Comparison of ENCODE assay signal across 29 cellular contexts in genomic region chr12:116619246-116619645, GRCh38.
"Had no signal": no experiment of that assay in that cellular context is flagged by ENCODE, and none has a peak within 500 bp of the region (broad histone marks: within the 10 kb centered on the region; RNA-seq: fewer than 3 reads in every experiment).

No MANE protein-coding gene starts in this region.

- ATAC-seq: left colon; left lung; mucosa of descending colon; naive thymus-derived CD4-positive, alpha-beta T cell; natural killer cell treated with Interleukin-12 subunit alpha and Interleukin-12 subunit beta and Interleukin-15 and Interleukin-18, amount 100 ng/mL, for 72 hours; pancreas; sciatic nerve; stimulated activated naive B cell treated with anti-CD40 and anti-IgM and Interleukin-4, amounts not matched to agents 10 μg/mL and 1 μg/mL and 100 μg/mL, for 72 hours; stimulated activated naive CD8-positive, alpha-beta T cell treated with anti-CD3 and anti-CD28 coated beads, Interleukin-15, Interleukin-2, amounts not matched to agents 100 U/mL and 50 U/mL, for 24 hours had no signal

- H3K4me3 ChIP-seq: left lung, lung, mucosa of descending colon, pancreas, prostate gland, skin epidermis, suprapubic skin, thoracic aorta, tibial artery, uterus had no signal

- DNase-seq: hippocampal formation; kidney glomerular epithelial cell; left colon; left lung; midbrain; mucosa of descending colon; naive thymus-derived CD4-positive, alpha-beta T cell; nucleus accumbens; pancreas; posterior cingulate gyrus; retina; right cardiac atrium; stimulated activated CD4-positive, alpha-beta T cell treated with anti-CD3 and anti-CD28 coated beads, Interleukin-12 subunit alpha, Interleukin-12 subunit beta, amount 100 ng/mL, for 4 hours; stimulated activated CD4-positive, alpha-beta T cell treated with anti-CD3 and anti-CD28 coated beads, Interleukin-15, amount 100 ng/mL, for 24 hours; stimulated activated CD4-positive, alpha-beta T cell treated with anti-CD3 and anti-CD28 coated beads, Interleukin-2, amount 100 ng/mL, for 24 hours; stimulated activated CD4-positive, alpha-beta T cell treated with anti-CD3 and anti-CD28 coated beads, Interleukin-4, amount 100 ng/mL, for 1 hour; stimulated activated naive B cell treated with anti-CD40 and anti-IgM and Interleukin-4, amounts not matched to agents 10 μg/mL and 1 μg/mL and 100 μg/mL, for 72 hours; stimulated activated naive CD8-positive, alpha-beta T cell treated with anti-CD3 and anti-CD28 coated beads, Interleukin-15, Interleukin-2, amounts not matched to agents 100 U/mL and 50 U/mL, for 24 hours; tibial artery; trophoblast cell; uterus had no signal

- H3K27ac Mint-ChIP-seq: naive thymus-derived CD4-positive, alpha-beta T cell; natural killer cell treated with Interleukin-12 subunit alpha and Interleukin-12 subunit beta and Interleukin-15 and Interleukin-18, amount 100 ng/mL, for 72 hours; stimulated activated naive B cell treated with anti-CD40 and anti-IgM and Interleukin-4, amounts not matched to agents 10 μg/mL and 1 μg/mL and 100 μg/mL, for 72 hours had no signal

- H3K27ac ChIP-seq: left lung, pancreas, prostate gland, skin epidermis, suprapubic skin, thoracic aorta, tibial artery, uterus had no signal

- H3K36me3 ChIP-seq: left lung, pancreas, prostate gland, suprapubic skin, thoracic aorta, tibial artery, uterus had no signal

- H3K27me3 Mint-ChIP-seq: stimulated activated naive B cell treated with anti-CD40 and anti-IgM and Interleukin-4, amounts not matched to agents 10 μg/mL and 1 μg/mL and 100 μg/mL, for 72 hours had no signal

- H3K4me1 ChIP-seq: left lung, pancreas, prostate gland, suprapubic skin, uterus had no signal

- H3K9me3 Mint-ChIP-seq: natural killer cell treated with Interleukin-12 subunit alpha and Interleukin-12 subunit beta and Interleukin-15 and Interleukin-18, amount 100 ng/mL, for 72 hours had no signal

- H3K27me3 ChIP-seq: left lung, pancreas, suprapubic skin, uterus had no signal

- H3K36me3 Mint-ChIP-seq: natural killer cell treated with Interleukin-12 subunit alpha and Interleukin-12 subunit beta and Interleukin-15 and Interleukin-18, amount 100 ng/mL, for 72 hours; stimulated activated naive B cell treated with anti-CD40 and anti-IgM and Interleukin-4, amounts not matched to agents 10 μg/mL and 1 μg/mL and 100 μg/mL, for 72 hours had no signal

- H3K4me3 Mint-ChIP-seq: naive thymus-derived CD4-positive, alpha-beta T cell; natural killer cell treated with Interleukin-12 subunit alpha and Interleukin-12 subunit beta and Interleukin-15 and Interleukin-18, amount 100 ng/mL, for 72 hours; neural crest cell; stimulated activated naive B cell treated with anti-CD40 and anti-IgM and Interleukin-4, amounts not matched to agents 10 μg/mL and 1 μg/mL and 100 μg/mL, for 72 hours had no signal

- H3K9me3 ChIP-seq: pancreas, prostate gland, suprapubic skin, thoracic aorta, uterus had no signal
